Comparison of ENCODE assay signal across 10 cellular contexts in genomic region chr14:101878222-101879211, GRCh38.
A peak's percentile ranks its signal among the peaks of the same experiment; 100 is the strongest.
DNase-seq lines count a peak whose midpoint lies in the region; ATAC-seq, FAIRE-seq and TF ChIP-seq lines count a peak whose summit lies in the region.
"Had no signal": no experiment of that assay in that cellular context is flagged by ENCODE, and none has a peak within 500 bp of the region (broad histone marks: within the 10 kb centered on the region; RNA-seq: fewer than 3 reads in every experiment).

No MANE protein-coding gene starts in this region.

- TF ChIP-seq CTCF in NB4 (IDR thresholded peaks at IDR 0.05; ENCODE audit: low read depth, low read length) (no peak), astrocyte (IDR thresholded peaks at IDR 0.05; ENCODE audit: insufficient read depth, low read depth, low read length) (no peak), psoas muscle (IDR thresholded peaks at IDR 0.05) (no peak), prostate gland (IDR thresholded peaks at IDR 0.05) (no peak), foreskin fibroblast (IDR thresholded peaks at IDR 0.05; ENCODE audit: low read depth, low read length) (no peak)

- WGBS in psoas muscle, 3 donors, result 83 to 86% (median 85%) methylated on average over 16 to 18 of the region's 18 CpGs
- 79% methylated on average over 18 of the region's 18 CpGs for WGBS in prostate gland

- peaks cover 67% of the 10 kb centered on the region for H4K20me1 ChIP-seq in astrocyte (ENCODE audit: insufficient read depth, low read length)

- peaks cover 70% of the 10 kb centered on the region for H3K79me2 ChIP-seq in astrocyte (ENCODE audit: insufficient read depth, low read length)

- no peak overlapping the region for H3K27ac ChIP-seq in astrocyte (ENCODE audit: low read depth, low read length)
- no peak overlapping the region for H3K27ac ChIP-seq in psoas muscle
- H3K27ac ChIP-seq in prostate gland, result no peak overlapping the region

- no peak overlapping the region for H2AFZ ChIP-seq in astrocyte (ENCODE audit: low read depth, low read length)

- peak overlapping the region; percentile 59 for H3K27ac Mint-ChIP-seq in astrocyte (ENCODE audit: unreplicated experiment)

- H3K27me3 Mint-ChIP-seq in astrocyte (ENCODE audit: low read depth, unreplicated experiment), result no peaks in the 10 kb centered on the region

- intact Hi-C loops in psoas muscle (cut with DNase I), result no loop called here
- intact Hi-C loops in prostate gland (cut with DNase I), result no loop called here

- H3K4me3 Mint-ChIP-seq in astrocyte (ENCODE audit: unreplicated experiment), result peak overlapping the region; percentile 58

- peaks cover 11% of the 10 kb centered on the region for H3K36me3 Mint-ChIP-seq in astrocyte (ENCODE audit: low read depth, unreplicated experiment)

- H3K9me3 Mint-ChIP-seq in astrocyte (ENCODE audit: unreplicated experiment), result no peaks in the 10 kb centered on the region

- H3K4me3 ChIP-seq in NB4 (ENCODE audit: low read depth, low read length), result no peak overlapping the region
- no peak overlapping the region for H3K4me3 ChIP-seq in astrocyte (ENCODE audit: insufficient read depth, low read depth, low read length)
- no peak overlapping the region for H3K4me3 ChIP-seq in psoas muscle
- H3K4me3 ChIP-seq in prostate gland, result no peak overlapping the region
- no peak overlapping the region for H3K4me3 ChIP-seq in foreskin fibroblast (ENCODE audit: low read depth in 1 of 2, low read length in 2 of 2)

- peaks cover 31% of the 10 kb centered on the region for H3K4me1 Mint-ChIP-seq in astrocyte (ENCODE audit: low read depth, unreplicated experiment)

- no peak for FAIRE-seq in astrocyte (lab: Jason Lieb, UNC)

- ATAC-seq in activated CD4-positive, CD25-positive, alpha-beta regulatory T cell treated with anti-CD3 and anti-CD28 coated beads, Interleukin-2, amount 50 U/mL, for 24 hours, result peak; percentile 22 to 28
- ATAC-seq in psoas muscle (peak in 3 of 4 donors; percentile 40 to 61 (median 44)), GM18517 (IDR thresholded peaks at IDR 0.05; ENCODE audit: unreplicated experiment) (no peak)

- peaks cover 11% of the 10 kb centered on the region for H3K4me1 ChIP-seq in astrocyte (ENCODE audit: insufficient read depth, low read length)
- peaks cover 17% of the 10 kb centered on the region for H3K4me1 ChIP-seq in psoas muscle
- H3K4me1 ChIP-seq in prostate gland (replicated peaks), result no peaks in the 10 kb centered on the region

- H3K9me3 ChIP-seq in astrocyte (ENCODE audit: insufficient read depth, low read depth, low read length), result no peaks in the 10 kb centered on the region
- H3K9me3 ChIP-seq in psoas muscle, result no peaks in the 10 kb centered on the region
- no peaks in the 10 kb centered on the region for H3K9me3 ChIP-seq in prostate gland

- no peak for DNase-seq in activated CD4-positive, CD25-positive, alpha-beta regulatory T cell treated with anti-CD3 and anti-CD28 coated beads, Interleukin-2, amount 50 U/mL, for 72 hours
- DNase-seq in NB4 (ENCODE audit: low read depth) (peak; percentile 53), astrocyte (ENCODE audit: low read depth) (peak; percentile 15), psoas muscle (no peak), prostate gland (ENCODE audit: low spot score) (no peak), foreskin fibroblast (no peak)
- DNase-seq: foreskin melanocyte, NCI-H1694 treated with DMSO at 0.1 percent for 48 hours had no signal

- TF ChIP-seq POLR2A in NB4 (IDR thresholded peaks at IDR 0.05; ENCODE audit: extremely low read depth, insufficient read length), result no peak
- no peak for TF ChIP-seq POLR2A in prostate gland (IDR thresholded peaks at IDR 0.05)

- no peak overlapping the region for H3K4me2 ChIP-seq in astrocyte (ENCODE audit: low read length)

- H3K27me3 ChIP-seq in astrocyte (ENCODE audit: insufficient read depth, low read length), result no peaks in the 10 kb centered on the region
- no peaks in the 10 kb centered on the region for H3K27me3 ChIP-seq in psoas muscle (ENCODE audit: insufficient read depth in 3 of 3, low read length in 2 of 3)
- no peaks in the 10 kb centered on the region for H3K27me3 ChIP-seq in prostate gland (replicated peaks; ENCODE audit: insufficient read depth)

- H3K36me3 ChIP-seq in astrocyte (ENCODE audit: insufficient read depth, low read length), result peaks cover under 1% of the 10 kb centered on the region
- peaks cover 0 to 16% of the 10 kb centered on the region in 2 donors for H3K36me3 ChIP-seq in psoas muscle (ENCODE audit: insufficient read depth in 1 of 2, low read depth in 1 of 2)
- no peaks in the 10 kb centered on the region for H3K36me3 ChIP-seq in prostate gland

- H3K9ac ChIP-seq in astrocyte (ENCODE audit: low read length), result no peak overlapping the region

Comparison
In these comparisons a context has a peak if more than half of its experiments do, and no peak if none do; other contexts are left out.
1. DNase-seq: peak in NB4 (single experiment) and astrocyte (single experiment); none in activated CD4-positive, CD25-positive, alpha-beta regulatory T cell treated with anti-CD3 and anti-CD28 coated beads, Interleukin-2, amount 50 U/mL, for 72 hours (single experiment), psoas muscle (0 of 2), prostate gland (single experiment) and foreskin fibroblast (0 of 2).